In the genomic region with DNA sequence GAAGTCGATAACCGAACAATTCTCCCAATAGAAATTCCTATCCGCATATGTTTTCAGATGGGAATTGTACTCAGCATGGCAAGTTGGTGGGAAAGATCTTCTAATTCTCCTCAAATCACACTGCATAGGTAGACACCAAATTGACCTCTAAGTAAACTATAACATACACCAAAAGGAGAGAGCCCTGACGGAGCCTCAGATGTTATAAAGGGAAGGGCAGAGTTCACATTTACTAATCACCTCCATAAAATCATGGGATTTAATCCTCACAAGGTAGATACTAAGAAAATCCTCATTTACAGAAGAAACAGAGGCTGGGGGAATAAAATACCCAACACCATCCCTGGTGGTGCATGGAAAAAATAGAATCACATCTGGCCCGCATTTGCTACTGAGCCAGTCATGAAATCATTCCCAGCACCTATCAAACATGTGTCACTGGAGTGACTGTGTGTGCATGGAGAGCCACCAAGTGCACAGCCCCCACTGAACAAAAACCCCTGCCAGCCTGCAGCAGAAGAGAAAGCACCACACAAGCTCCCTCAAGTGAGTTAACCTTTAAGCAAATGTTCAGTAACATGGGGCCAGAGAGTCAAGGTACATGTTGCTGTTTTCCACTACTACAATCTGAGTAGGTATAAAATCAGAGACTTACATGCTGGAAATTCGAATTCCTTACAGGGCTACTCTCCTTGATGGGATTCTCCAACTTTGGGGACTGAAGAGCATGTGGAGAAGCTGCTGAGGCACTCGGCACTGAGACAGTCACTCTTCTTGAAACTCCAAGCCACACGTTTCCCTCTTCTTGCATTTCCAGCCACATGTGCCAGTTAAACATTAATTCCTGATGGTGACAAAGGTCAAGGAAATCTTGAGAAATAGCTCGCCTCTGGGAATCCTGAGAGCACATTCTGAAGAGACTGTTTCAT, we compare ENCODE assay signal across 1 cellular context.
TF ChIP-seq lines count a peak whose summit lies in the region.

Gene DDC, minus strand, starts transcription at position 776 of the 929 bp plus-strand sequence. CDS start 21,320 bp downstream, outside the sequence.

TF ChIP-seq in HepG2, 621 proteins besides CTCF, POLR2A, EP300 and RAD21 (continued from another document and continues in another):
- 0 out of 2 replicates have a peak, but pooled peaks have one; percentile 45 for TF ChIP-seq RERE (CRISPR knock-in tag; IDR thresholded peaks at IDR 0.05; ENCODE audit: low read depth)
- no peak for TF ChIP-seq JDP2 (CRISPR knock-in tag; IDR thresholded peaks at IDR 0.05; ENCODE audit: borderline replicate concordance)
- TF ChIP-seq, protein P1, sequence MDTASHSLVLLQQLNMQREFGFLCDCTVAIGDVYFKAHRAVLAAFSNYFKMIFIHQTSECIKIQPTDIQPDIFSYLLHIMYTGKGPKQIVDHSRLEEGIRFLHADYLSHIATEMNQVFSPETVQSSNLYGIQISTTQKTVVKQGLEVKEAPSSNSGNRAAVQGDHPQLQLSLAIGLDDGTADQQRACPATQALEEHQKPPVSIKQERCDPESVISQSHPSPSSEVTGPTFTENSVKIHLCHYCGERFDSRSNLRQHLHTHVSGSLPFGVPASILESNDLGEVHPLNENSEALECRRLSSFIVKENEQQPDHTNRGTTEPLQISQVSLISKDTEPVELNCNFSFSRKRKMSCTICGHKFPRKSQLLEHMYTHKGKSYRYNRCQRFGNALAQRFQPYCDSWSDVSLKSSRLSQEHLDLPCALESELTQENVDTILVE (CRISPR knock-in tag; IDR thresholded peaks at IDR 0.05), result 0 out of 2 replicates have a peak, but pooled peaks have one; percentile 47
- peak; percentile 44; the same call in 1 of the 2 replicates for TF ChIP-seq AHDC1 (CRISPR knock-in tag; IDR thresholded peaks at IDR 0.05; ENCODE audit: borderline replicate concordance)
- TF ChIP-seq STAG1 (CRISPR knock-in tag; IDR thresholded peaks at IDR 0.05), result peak; percentile 7; the same call in 1 of the 2 replicates
- peak; percentile 21; the same call in 1 of the 2 replicates for TF ChIP-seq ZSCAN9 (CRISPR knock-in tag; IDR thresholded peaks at IDR 0.05; ENCODE audit: borderline replicate concordance)
- no peak for TF ChIP-seq ZNF777 (CRISPR knock-in tag; IDR thresholded peaks at IDR 0.05)
- no peak for TF ChIP-seq ZNF75D (CRISPR knock-in tag; IDR thresholded peaks at IDR 0.05; ENCODE audit: borderline replicate concordance)
- TF ChIP-seq ZMYM4 (CRISPR knock-in tag; IDR thresholded peaks at IDR 0.05), result peak; percentile 58; the same call in 1 of the 2 replicates
- no peak for TF ChIP-seq ARNT (IDR thresholded peaks at IDR 0.05)
- peak; percentile 81 for TF ChIP-seq MAX (IDR thresholded peaks at IDR 0.05)
- peak; percentile 46 for TF ChIP-seq MIXL1 (CRISPR knock-in tag; IDR thresholded peaks at IDR 0.05)
- no peak for TF ChIP-seq ZMYM2 (CRISPR knock-in tag; IDR thresholded peaks at IDR 0.05)
- TF ChIP-seq KAT7 (CRISPR knock-in tag; IDR thresholded peaks at IDR 0.05; ENCODE audit: borderline replicate concordance), result peak; percentile 39; the same call in 1 of the 2 replicates
- 0 out of 2 replicates have a peak, but pooled peaks have one; percentile 47 for TF ChIP-seq REPIN1 (CRISPR knock-in tag; IDR thresholded peaks at IDR 0.05; ENCODE audit: borderline replicate concordance, low read depth)
- peak; percentile 69 for TF ChIP-seq CEBPB (IDR thresholded peaks at IDR 0.05; ENCODE audit: borderline replicate concordance, low read depth, low read length)
- peak; percentile 74; the same call in 1 of the 2 replicates for TF ChIP-seq MED1 (CRISPR knock-in tag; IDR thresholded peaks at IDR 0.05)
- TF ChIP-seq, protein P2, sequence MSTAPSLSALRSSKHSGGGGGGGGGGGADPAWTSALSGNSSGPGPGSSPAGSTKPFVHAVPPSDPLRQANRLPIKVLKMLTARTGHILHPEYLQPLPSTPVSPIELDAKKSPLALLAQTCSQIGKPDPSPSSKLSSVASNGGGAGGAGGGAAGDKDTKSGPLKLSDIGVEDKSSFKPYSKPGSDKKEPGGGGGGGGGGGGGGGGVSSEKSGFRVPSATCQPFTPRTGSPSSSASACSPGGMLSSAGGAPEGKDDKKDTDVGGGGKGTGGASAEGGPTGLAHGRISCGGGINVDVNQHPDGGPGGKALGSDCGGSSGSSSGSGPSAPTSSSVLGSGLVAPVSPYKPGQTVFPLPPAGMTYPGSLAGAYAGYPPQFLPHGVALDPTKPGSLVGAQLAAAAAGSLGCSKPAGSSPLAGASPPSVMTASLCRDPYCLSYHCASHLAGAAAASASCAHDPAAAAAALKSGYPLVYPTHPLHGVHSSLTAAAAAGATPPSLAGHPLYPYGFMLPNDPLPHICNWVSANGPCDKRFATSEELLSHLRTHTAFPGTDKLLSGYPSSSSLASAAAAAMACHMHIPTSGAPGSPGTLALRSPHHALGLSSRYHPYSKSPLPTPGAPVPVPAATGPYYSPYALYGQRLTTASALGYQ (CRISPR knock-in tag; IDR thresholded peaks at IDR 0.05), result no peak
- peak; percentile 23; the same call in 1 of the 2 replicates for TF ChIP-seq JUND (CRISPR knock-in tag; IDR thresholded peaks at IDR 0.05)
- TF ChIP-seq PATZ1 (CRISPR knock-in tag; IDR thresholded peaks at IDR 0.05), result peak; percentile 64
- no peak for TF ChIP-seq KLF6 (CRISPR knock-in tag; IDR thresholded peaks at IDR 0.05)
- 0 out of 2 replicates have a peak, but pooled peaks have one; percentile 48 for TF ChIP-seq ZNF605 (CRISPR knock-in tag; IDR thresholded peaks at IDR 0.05)
